24 cellular contexts compared by ENCODE assay signal in genomic region chr4:108140328-108140727, GRCh38. TPM values are rescaled to one million over a fixed set of nuclear protein-coding genes. Genes with fewer than 3 reads are reported as not detected.
DNase-seq lines count a peak whose midpoint lies in the region; ATAC-seq, FAIRE-seq and TF ChIP-seq lines count a peak whose summit lies in the region.
"Had no signal": no experiment of that assay in that cellular context is flagged by ENCODE, and none has a peak within 500 bp of the region (broad histone marks: within the 10 kb centered on the region; RNA-seq: fewer than 3 reads in every experiment).

No MANE protein-coding gene starts in this region.

- no peak overlapping the region for H3K9ac ChIP-seq in neural progenitor cell
- H3K9ac ChIP-seq: SK-N-SH had no signal

- 76% methylated on average over 7 of the region's 7 CpGs for WGBS in hepatocyte (ENCODE audit: low lambda C conversion rate, missing lambda C conversion rate)

- no peaks in the 10 kb centered on the region for H3K27me3 ChIP-seq in neural progenitor cell
- H3K27me3 ChIP-seq in hepatocyte, result no peaks in the 10 kb centered on the region
- H3K27me3 ChIP-seq: suprapubic skin had no signal

- no peaks in the 10 kb centered on the region for H3K9me2 ChIP-seq in hepatocyte (replicated peaks; ENCODE audit: insufficient read depth)
- H3K9me2 ChIP-seq: SK-N-SH had no signal

- H3K36me3 Mint-ChIP-seq in activated naive CD4-positive, alpha-beta T cell treated with anti-CD3 and anti-CD28 coated beads, Interleukin-2, amount 10 ng/mL, durations not matched to agents 7 days and 5 days, result peaks cover 72% of the 10 kb centered on the region
- peaks cover 64% of the 10 kb centered on the region for H3K36me3 Mint-ChIP-seq in activated T-helper 17 cell treated with anti-CD3 and anti-CD28 coated beads, Interleukin-2, amount 50 U/mL, for 72 hours (ENCODE audit: low read depth)
- peaks cover 6% of the 10 kb centered on the region for H3K36me3 Mint-ChIP-seq in neural progenitor cell
- H3K36me3 Mint-ChIP-seq: natural killer cell treated with Interleukin-12 subunit alpha and Interleukin-12 subunit beta and Interleukin-15 and Interleukin-18, amount 100 ng/mL, for 72 hours had no signal

- no peak overlapping the region for H3K27ac ChIP-seq in neural progenitor cell
- no peak overlapping the region for H3K27ac ChIP-seq in hepatocyte
- H3K27ac ChIP-seq: left ventricle myocardium inferior, right lobe of liver, RWPE1, suprapubic skin had no signal

- no peaks in the 10 kb centered on the region for H3K9me3 ChIP-seq in neural progenitor cell (ENCODE audit: low read depth)
- H3K9me3 ChIP-seq in hepatocyte (ENCODE audit: low read depth), result no peaks in the 10 kb centered on the region
- H3K9me3 ChIP-seq: left ventricle myocardium inferior, right lobe of liver, SK-N-SH, suprapubic skin had no signal

- H2AFZ ChIP-seq in neural progenitor cell (replicated peaks) (no peak overlapping the region), hepatocyte (no peak overlapping the region)

- in situ Hi-C loops in KBM-7 (cut with MboI; ENCODE audit: low pct_unique_long_range_greater_than_20kb, low sequenced_read_pairs), result no loop called here

- H4K20me1 ChIP-seq in neural progenitor cell (ENCODE audit: low read depth) (no peaks in the 10 kb centered on the region), hepatocyte (ENCODE audit: insufficient read depth, poor library complexity, severe bottlenecking) (no peaks in the 10 kb centered on the region)

- peaks cover 5% of the 10 kb centered on the region for H3F3A ChIP-seq in neural progenitor cell (ENCODE audit: low read depth)

- TF ChIP-seq CTCF in neural progenitor cell (IDR thresholded peaks at IDR 0.05) (no peak), hepatocyte (IDR thresholded peaks at IDR 0.05; ENCODE audit: poor library complexity) (no peak)

- DNase-seq in activated naive CD4-positive, alpha-beta T cell treated with anti-CD3 and anti-CD28 coated beads, Interleukin-2, amount 10 ng/mL, durations not matched to agents 7 days and 5 days, result no peak
- no peak for DNase-seq in activated naive CD4-positive, alpha-beta T cell treated with Interleukin-2 at 50 U/mL for 16 hours
- DNase-seq in GM12892 (ENCODE audit: insufficient read length) (no peak), neural progenitor cell (ENCODE audit: low spot score) (no peak), KBM-7 (no peak), NCI-H2196 (lab: John Stamatoyannopoulos, UW; ENCODE audit: unreplicated experiment) (no peak), hepatocyte (ENCODE audit: low spot score) (no peak)
- DNase-seq: activated B cell treated with CpG ODN at 0.5 μM for 24 hours; effector CD4-positive, alpha-beta T cell; hippocampal formation; left ventricle myocardium inferior; NCI-H524 treated with DMSO at 0.1 percent for 48 hours; right lobe of liver; SK-N-SH; stimulated activated CD4-positive, alpha-beta T cell treated with anti-CD3 and anti-CD28 coated beads, Interleukin-15, amount 100 ng/mL, for 24 hours; stimulated activated CD8-positive, alpha-beta memory T cell treated with anti-CD3 and anti-CD28 coated beads, Interleukin-4, amount 100 ng/mL, for 48 hours had no signal

- ATAC-seq in activated T-helper 17 cell treated with anti-CD3 and anti-CD28 coated beads, Interleukin-2, amount 50 U/mL, for 72 hours (replicated peaks), result no peak
- ATAC-seq: K562; natural killer cell treated with Interleukin-12 subunit alpha and Interleukin-12 subunit beta and Interleukin-15 and Interleukin-18, amount 100 ng/mL, for 72 hours; right lobe of liver had no signal

- H3K27me3 Mint-ChIP-seq in activated naive CD4-positive, alpha-beta T cell treated with anti-CD3 and anti-CD28 coated beads, Interleukin-2, amount 10 ng/mL, durations not matched to agents 7 days and 5 days, result no peaks in the 10 kb centered on the region
- H3K27me3 Mint-ChIP-seq in activated T-helper 17 cell treated with anti-CD3 and anti-CD28 coated beads, Interleukin-2, amount 50 U/mL, for 72 hours, result no peaks in the 10 kb centered on the region
- H3K27me3 Mint-ChIP-seq in neural progenitor cell (ENCODE audit: insufficient read depth, low read depth), result peaks cover 2% of the 10 kb centered on the region

- peaks cover 93% of the 10 kb centered on the region for H3K4me1 Mint-ChIP-seq in activated naive CD4-positive, alpha-beta T cell treated with anti-CD3 and anti-CD28 coated beads, Interleukin-2, amount 10 ng/mL, durations not matched to agents 7 days and 5 days
- peaks cover 58% of the 10 kb centered on the region for H3K4me1 Mint-ChIP-seq in activated T-helper 17 cell treated with anti-CD3 and anti-CD28 coated beads, Interleukin-2, amount 50 U/mL, for 72 hours
- peaks cover 85% of the 10 kb centered on the region for H3K4me1 Mint-ChIP-seq in neural progenitor cell
- H3K4me1 Mint-ChIP-seq: activated B cell treated with CpG ODN at 0.5 μM for 24 hours had no signal

- TF ChIP-seq POLR2A in GM12892 (IDR thresholded peaks at IDR 0.05; ENCODE audit: low read depth, low read length), result no peak

- H3K36me3 ChIP-seq in neural progenitor cell, result no peaks in the 10 kb centered on the region
- H3K36me3 ChIP-seq in hepatocyte (replicated peaks; ENCODE audit: insufficient read depth, low read depth), result no peaks in the 10 kb centered on the region
- H3K36me3 ChIP-seq: left ventricle myocardium inferior, right lobe of liver, suprapubic skin had no signal

- CTCF ChIA-PET in activated naive CD4-positive, alpha-beta T cell treated with anti-CD3 and anti-CD28 coated beads, Interleukin-2, amount 10 ng/mL, durations not matched to agents 7 days and 5 days (lab: Charles Lee), result interaction anchor here (0.9 kb wide), 2 partner anchors 16 to 30 kb away, joined by 3 read pairs; no protein-coding TSS in a partner anchor

- H3K4me3 ChIP-seq in neural progenitor cell, result no peak overlapping the region
- H3K4me3 ChIP-seq in hepatocyte, result no peak overlapping the region
- H3K4me3 ChIP-seq: GM12878, K562, left ventricle myocardium inferior, right lobe of liver, suprapubic skin had no signal

- H3K79me2 ChIP-seq in neural progenitor cell (ENCODE audit: low read depth) (no peaks in the 10 kb centered on the region), hepatocyte (no peaks in the 10 kb centered on the region)

- no peaks in the 10 kb centered on the region for H3K9me3 Mint-ChIP-seq in activated naive CD4-positive, alpha-beta T cell treated with anti-CD3 and anti-CD28 coated beads, Interleukin-2, amount 10 ng/mL, durations not matched to agents 7 days and 5 days
- H3K9me3 Mint-ChIP-seq in activated T-helper 17 cell treated with anti-CD3 and anti-CD28 coated beads, Interleukin-2, amount 50 U/mL, for 72 hours, result no peaks in the 10 kb centered on the region
- H3K9me3 Mint-ChIP-seq in neural progenitor cell, result no peaks in the 10 kb centered on the region
- H3K9me3 Mint-ChIP-seq: activated B cell treated with CpG ODN at 0.5 μM for 24 hours; natural killer cell treated with Interleukin-12 subunit alpha and Interleukin-12 subunit beta and Interleukin-15 and Interleukin-18, amount 100 ng/mL, for 72 hours had no signal

- H3K4me2 ChIP-seq in neural progenitor cell, result no peak overlapping the region
- no peak overlapping the region for H3K4me2 ChIP-seq in hepatocyte
- H3K4me2 ChIP-seq: SK-N-SH had no signal

- FAIRE-seq in GM12892 (lab: Jason Lieb, UNC), result peak; percentile 73
- FAIRE-seq: frontal cortex, GM12878, K562, urothelium cell line had no signal

- peak overlapping the region; percentile 88 for H3K27ac Mint-ChIP-seq in activated naive CD4-positive, alpha-beta T cell treated with anti-CD3 and anti-CD28 coated beads, Interleukin-2, amount 10 ng/mL, durations not matched to agents 7 days and 5 days
- peak overlapping the region; percentile 94 for H3K27ac Mint-ChIP-seq in activated T-helper 17 cell treated with anti-CD3 and anti-CD28 coated beads, Interleukin-2, amount 50 U/mL, for 72 hours
- peak overlapping the region; percentile 85 for H3K27ac Mint-ChIP-seq in neural progenitor cell
- H3K27ac Mint-ChIP-seq: activated B cell treated with CpG ODN at 0.5 μM for 24 hours had no signal

- peak overlapping the region; percentile 62 for H3K4me3 Mint-ChIP-seq in activated naive CD4-positive, alpha-beta T cell treated with anti-CD3 and anti-CD28 coated beads, Interleukin-2, amount 10 ng/mL, durations not matched to agents 7 days and 5 days
- H3K4me3 Mint-ChIP-seq in activated T-helper 17 cell treated with anti-CD3 and anti-CD28 coated beads, Interleukin-2, amount 50 U/mL, for 72 hours, result peak overlapping the region; percentile 76
- no peak overlapping the region for H3K4me3 Mint-ChIP-seq in neural progenitor cell
- H3K4me3 Mint-ChIP-seq: activated B cell treated with CpG ODN at 0.5 μM for 24 hours; natural killer cell treated with Interleukin-12 subunit alpha and Interleukin-12 subunit beta and Interleukin-15 and Interleukin-18, amount 100 ng/mL, for 72 hours had no signal

- peaks cover 43% of the 10 kb centered on the region for H3K4me1 ChIP-seq in neural progenitor cell
- no peaks in the 10 kb centered on the region for H3K4me1 ChIP-seq in hepatocyte (ENCODE audit: insufficient read depth)
- H3K4me1 ChIP-seq: right lobe of liver had no signal

RNA-seq across cellular contexts. Expression of gene LEF1, which starts 28.4 kb away (rescaled TPM):
- polyA plus RNA-seq in GM12892 (2012; ENCODE audit: missing spikeins), result 20.9 TPM
- total RNA-seq in activated T-helper 17 cell treated with anti-CD3 and anti-CD28 coated beads, Interleukin-2, amount 50 U/mL, for 72 hours, result 10 to 100 TPM; 73.4 to 93.4 TPM
- total RNA-seq in neural progenitor cell (ENCODE audit: low replicate concordance) (15.0 and 19.4 TPM in 2 replicates), hepatocyte (7.5 and 8.6 TPM in 2 replicates)
- 7.6 and 10.4 TPM in 2 replicates for polyA plus RNA-seq in hepatocyte
